11 cellular contexts compared by ENCODE assay signal in the genomic region with DNA sequence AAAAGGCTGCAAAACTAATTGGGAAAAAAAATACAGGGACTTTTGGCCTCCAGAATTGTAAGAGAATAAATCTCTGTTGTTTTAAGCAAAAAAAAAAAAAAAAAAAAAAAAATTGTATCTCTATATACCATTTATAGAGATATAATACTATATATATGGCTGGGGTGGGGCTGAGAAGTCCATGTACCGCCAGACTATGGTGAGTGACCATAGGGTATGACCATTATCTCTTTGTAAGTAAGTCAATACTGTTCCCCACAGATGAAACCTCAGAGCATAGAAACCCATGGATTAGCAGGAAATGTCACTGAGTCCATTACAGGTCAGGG.
A peak's percentile ranks its signal among the peaks of the same experiment; 100 is the strongest.
DNase-seq lines count a peak whose midpoint lies in the region; ATAC-seq and TF ChIP-seq lines count a peak whose summit lies in the region.
"Had no signal": no experiment of that assay in that cellular context is flagged by ENCODE, and none has a peak within 500 bp of the region (broad histone marks: within the 10 kb centered on the region; RNA-seq: fewer than 3 reads in every experiment).

No MANE protein-coding gene starts in this region.

- H3K27me3 ChIP-seq in heart left ventricle (no peaks in the 10 kb centered on the region), upper lobe of right lung (no peaks in the 10 kb centered on the region)

- H3K27me3 Mint-ChIP-seq in endothelial cell (ENCODE audit: unreplicated experiment), result peaks cover 10% of the 10 kb centered on the region
- no peaks in the 10 kb centered on the region for H3K27me3 Mint-ChIP-seq in neural crest cell (ENCODE audit: low read depth)

- WGBS in heart left ventricle, 4 donors, result 93 to 100% (median 99%) methylated on average over 1 of the region's 1 CpG

- H3K9me3 Mint-ChIP-seq in endothelial cell (ENCODE audit: unreplicated experiment) (no peaks in the 10 kb centered on the region), neural crest cell (no peaks in the 10 kb centered on the region)

- H3K27ac ChIP-seq in heart left ventricle, result peak overlapping the region; percentile 88 to 98 (median 94)
- peak overlapping the region; percentile 87 for H3K27ac ChIP-seq in upper lobe of right lung

- H3K4me3 Mint-ChIP-seq in endothelial cell (ENCODE audit: unreplicated experiment) (peak overlapping the region; percentile 42), neural crest cell (peak overlapping the region; percentile 28)

- H3K36me3 Mint-ChIP-seq in endothelial cell (ENCODE audit: low read depth, unreplicated experiment), result no peaks in the 10 kb centered on the region
- H3K36me3 Mint-ChIP-seq in neural crest cell (ENCODE audit: low read depth), result no peaks in the 10 kb centered on the region

- intact Hi-C loops in heart left ventricle (cut with DNase I), result loop anchor here in 1 of 10 donors (2.0 kb wide), 1 partner anchor 44 kb away; no protein-coding TSS in a partner anchor
- intact Hi-C loops in Right ventricle myocardium superior (cut with DNase I), result no loop called here
- intact Hi-C loops in upper lobe of right lung (cut with DNase I), result no loop called here

- H3K9me3 ChIP-seq in heart left ventricle (no peaks in the 10 kb centered on the region), upper lobe of right lung (no peaks in the 10 kb centered on the region)

- DNase-seq in heart left ventricle, result no peak
- DNase-seq in Right ventricle myocardium superior, result no peak
- no peak for DNase-seq in endothelial cell (ENCODE audit: low spot score)
- no peak for DNase-seq in neural crest cell (ENCODE audit: low read depth, low spot score)
- DNase-seq in upper lobe of right lung, result no peak
- no peak for DNase-seq in anterior cingulate cortex (lab: John Stamatoyannopoulos, UW)
- DNase-seq in retina, result no peak
- DNase-seq: NCI-H748 treated with DMSO at 0.1 percent for 48 hours; stimulated activated CD4-positive, alpha-beta T cell treated with anti-CD3 and anti-CD28 coated beads, Interleukin-2, amount 100 ng/mL, for 48 hours; T-helper 2 cell had no signal

- peaks cover 0 to 53% (median 13%) of the 10 kb centered on the region in 9 donors for H3K36me3 ChIP-seq in heart left ventricle
- H3K36me3 ChIP-seq in upper lobe of right lung, result peaks cover 46% of the 10 kb centered on the region

- ATAC-seq in heart left ventricle, result no peak
- ATAC-seq in Right ventricle myocardium superior (ENCODE audit: poor library complexity), result no peak
- no peak for ATAC-seq in upper lobe of right lung
- ATAC-seq in HG02571 (IDR thresholded peaks at IDR 0.05; ENCODE audit: unreplicated experiment), result no peak

- no peak for TF ChIP-seq CTCF in heart left ventricle (IDR thresholded peaks at IDR 0.05)
- TF ChIP-seq CTCF in endothelial cell (IDR thresholded peaks at IDR 0.05; ENCODE audit: unreplicated experiment), result no peak
- no peak for TF ChIP-seq CTCF in neural crest cell (conservative IDR thresholded peaks at IDR 0.05)
- TF ChIP-seq CTCF in upper lobe of right lung (IDR thresholded peaks at IDR 0.05), result no peak

- H3K4me3 ChIP-seq in heart left ventricle (no peak overlapping the region), upper lobe of right lung (no peak overlapping the region)

- H3K27ac Mint-ChIP-seq in endothelial cell (ENCODE audit: unreplicated experiment) (peak overlapping the region; percentile 62), neural crest cell (ENCODE audit: unreplicated experiment) (no peak overlapping the region)

- peaks cover 17 to 76% (median 59%) of the 10 kb centered on the region in 12 donors for H3K4me1 ChIP-seq in heart left ventricle
- H3K4me1 ChIP-seq in upper lobe of right lung, result peaks cover 46% of the 10 kb centered on the region

- no peak for TF ChIP-seq POLR2A in heart left ventricle (IDR thresholded peaks at IDR 0.05)

- H3K4me1 Mint-ChIP-seq in endothelial cell (ENCODE audit: unreplicated experiment), result peaks cover 32% of the 10 kb centered on the region
- H3K4me1 Mint-ChIP-seq in neural crest cell, result peaks cover 43% of the 10 kb centered on the region
